In the genomic region with DNA sequence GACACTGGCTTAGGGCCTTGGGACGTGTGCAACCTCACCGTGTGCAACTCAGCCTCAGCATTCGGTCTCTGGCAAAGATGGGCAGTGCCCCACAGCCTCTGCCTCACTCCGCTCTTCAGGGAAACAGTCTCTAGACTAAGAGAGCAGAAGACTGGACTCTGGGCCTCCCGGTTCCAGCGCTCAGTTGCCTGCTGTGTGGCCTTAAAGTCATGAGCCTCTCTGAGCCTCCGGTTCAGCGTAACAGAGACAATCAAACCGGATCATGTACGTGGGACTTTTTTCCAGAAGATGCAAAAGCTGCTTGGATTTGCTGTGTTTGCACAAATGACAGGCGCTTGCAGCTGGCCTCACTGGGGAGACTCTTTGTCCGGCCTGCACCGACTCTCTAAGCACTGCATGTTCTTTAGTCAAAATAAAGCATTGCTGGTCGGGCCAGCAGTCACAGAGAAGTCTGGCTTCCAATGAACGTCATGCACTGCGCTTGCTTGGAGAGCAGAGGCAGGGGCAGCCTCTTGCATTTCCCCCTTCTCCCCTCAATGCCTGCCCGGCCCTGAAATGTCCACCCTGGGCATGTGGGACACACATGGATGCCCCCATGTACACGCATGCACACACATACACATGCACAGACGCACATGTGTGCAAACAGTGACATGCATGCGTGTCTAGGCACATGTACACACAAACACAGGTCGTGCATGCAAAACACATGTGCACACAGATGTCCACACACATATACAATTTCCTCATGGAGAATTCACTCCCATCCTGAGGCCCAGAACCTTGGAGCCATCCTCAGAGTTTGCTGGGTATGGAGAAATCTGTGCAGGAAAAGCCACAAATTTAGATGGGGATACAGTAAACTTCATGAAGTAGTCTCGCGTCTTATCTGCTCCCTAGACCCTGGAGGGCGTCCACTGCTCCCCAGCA, we compare ENCODE assay signal across 15 cellular contexts.
A peak's percentile ranks its signal among the peaks of the same experiment; 100 is the strongest.
DNase-seq lines count a peak whose midpoint lies in the region; ATAC-seq, FAIRE-seq and TF ChIP-seq lines count a peak whose summit lies in the region.
"Had no signal": no experiment of that assay in that cellular context is flagged by ENCODE, and none has a peak within 500 bp of the region (broad histone marks: within the 10 kb centered on the region; RNA-seq: fewer than 3 reads in every experiment).

No MANE protein-coding gene starts in this region.

- H3K4me1 ChIP-seq in GM23338 (ENCODE audit: insufficient read depth) (no peaks in the 10 kb centered on the region), kidney (ENCODE audit: control insufficient read depth in 1 of 2, insufficient read depth in 1 of 2, low read depth in 1 of 2, low read length in 2 of 2) (peaks cover 21 to 43% of the 10 kb centered on the region in 2 donors)

- DNase-seq in GM23338 (ENCODE audit: low spot score) (no peak), kidney (no peak), sciatic nerve (ENCODE audit: low spot score) (no peak), Kasumi-1 (lab: John Stamatoyannopoulos, UW) (no peak), urothelium cell line (ENCODE audit: low spot score) (no peak), NCI-H526 (lab: John Stamatoyannopoulos, UW) (no peak)
- no peak for DNase-seq in activated CD4-positive, alpha-beta T cell treated with anti-CD3 and anti-CD28 coated beads, Interleukin-2, amount 50 U/mL, for 1 hour
- DNase-seq: activated CD4-positive, alpha-beta T cell treated with anti-CD3 and anti-CD28 coated beads, Interleukin-2, amount 10 ng/mL, durations not matched to agents 24 days and 14 days; effector memory CD4-positive, alpha-beta T cell; NCI-H2107; SHP77 treated with DMSO at 0.1 percent for 48 hours had no signal

- H3K4me3 ChIP-seq in GM23338: no peak overlapping the region
- no peak overlapping the region for H3K4me3 ChIP-seq in kidney (ENCODE audit: low read length in 2 of 2)
- H3K4me3 ChIP-seq: esophagus muscularis mucosa, gastroesophageal sphincter had no signal

- FAIRE-seq in kidney (lab: Jason Lieb, UNC) (no peak), urothelium cell line (lab: Jason Lieb, UNC) (no peak)

- no peaks in the 10 kb centered on the region for H4K20me1 ChIP-seq in GM23338 (replicated peaks; ENCODE audit: insufficient read depth)

- no peaks in the 10 kb centered on the region for H3K36me3 Mint-ChIP-seq in GM23338 (ENCODE audit: low read depth)
- no peaks in the 10 kb centered on the region for H3K36me3 Mint-ChIP-seq in brain
- H3K36me3 Mint-ChIP-seq: activated naive CD8-positive, alpha-beta T cell had no signal

- H3K9me3 Mint-ChIP-seq in GM23338: no peaks in the 10 kb centered on the region; the same call in 2 of the 3 replicates
- peaks cover 0 to 5% (median 0%) of the 10 kb centered on the region in 5 experiments for H3K9me3 Mint-ChIP-seq in brain
- H3K9me3 Mint-ChIP-seq: activated CD4-positive, alpha-beta T cell treated with anti-CD3 and anti-CD28 coated beads, Interleukin-2, amount 10 ng/mL, durations not matched to agents 24 days and 14 days had no signal

- H3K9ac ChIP-seq in kidney (ENCODE audit: low read length in 2 of 2): peak overlapping the region in 1 of 2 donors; percentile 18

- H3K27ac ChIP-seq in GM23338 (ENCODE audit: low read depth) (no peak overlapping the region), kidney (ENCODE audit: low read depth in 2 of 2, low read length in 2 of 2) (peak overlapping the region; percentile 69 to 81)
- H3K27ac ChIP-seq: esophagus muscularis mucosa, gastroesophageal sphincter had no signal

- no peak overlapping the region for H2AFZ ChIP-seq in GM23338

- no peak for TF ChIP-seq CTCF in GM23338 (conservative IDR thresholded peaks at IDR 0.05; ENCODE audit: low read depth in 2 of 2)
- TF ChIP-seq CTCF in brain (conservative IDR thresholded peaks at IDR 0.05): no peak
- no peak for TF ChIP-seq CTCF in kidney (IDR thresholded peaks at IDR 0.05; ENCODE audit: borderline replicate concordance, extremely low read depth, insufficient read depth)

- H3K27me3 ChIP-seq in GM23338 (ENCODE audit: insufficient read depth): no peaks in the 10 kb centered on the region

- H3K9me3 ChIP-seq in kidney (ENCODE audit: control insufficient read depth in 1 of 2, low read length in 2 of 2): no peaks in the 10 kb centered on the region
- H3K9me3 ChIP-seq: esophagus muscularis mucosa, gastroesophageal sphincter had no signal

- intact Hi-C loops in kidney (cut with DNase I) (no loop called here), sciatic nerve (cut with DNase I) (no loop called here)

- H3K4me1 Mint-ChIP-seq in GM23338: peaks cover 16% of the 10 kb centered on the region
- peaks cover 99% of the 10 kb centered on the region for H3K4me1 Mint-ChIP-seq in brain
- H3K4me1 Mint-ChIP-seq: activated CD4-positive, alpha-beta T cell treated with anti-CD3 and anti-CD28 coated beads, Interleukin-2, amount 10 ng/mL, durations not matched to agents 24 days and 14 days had no signal

- H3K27me3 Mint-ChIP-seq in GM23338 (ENCODE audit: insufficient read depth, low read depth, poor library complexity) (peaks cover 18% of the 10 kb centered on the region), brain (peaks cover 20% of the 10 kb centered on the region)
- H3K27me3 Mint-ChIP-seq: activated CD4-positive, alpha-beta T cell treated with anti-CD3 and anti-CD28 coated beads, Interleukin-2, amount 10 ng/mL, durations not matched to agents 24 days and 14 days; activated naive CD8-positive, alpha-beta T cell had no signal

- no peaks in the 10 kb centered on the region for H3K36me3 ChIP-seq in GM23338 (ENCODE audit: insufficient read depth)
- H3K36me3 ChIP-seq in kidney (ENCODE audit: control insufficient read depth in 1 of 2, insufficient read depth in 2 of 2, low read length in 2 of 2): no peaks in the 10 kb centered on the region
- H3K36me3 ChIP-seq: esophagus muscularis mucosa, gastroesophageal sphincter had no signal

- H3K27ac Mint-ChIP-seq in GM23338 (peak overlapping the region; percentile 44; the same call in 1 of the 2 replicates), brain (peak overlapping the region; percentile 38 to 96 (median 63))
- H3K27ac Mint-ChIP-seq: activated CD4-positive, alpha-beta T cell treated with anti-CD3 and anti-CD28 coated beads, Interleukin-2, amount 10 ng/mL, durations not matched to agents 24 days and 14 days; activated naive CD8-positive, alpha-beta T cell had no signal

- H3K9me2 ChIP-seq in GM23338 (ENCODE audit: insufficient read depth): no peaks in the 10 kb centered on the region

- no peaks in the 10 kb centered on the region for H3F3A ChIP-seq in GM23338 (replicated peaks; ENCODE audit: low read depth)

- H3K4me3 Mint-ChIP-seq in GM23338: no peak overlapping the region
- peak overlapping the region in 1 of 5 experiments; percentile 23 for H3K4me3 Mint-ChIP-seq in brain
- H3K4me3 Mint-ChIP-seq: activated CD4-positive, alpha-beta T cell treated with anti-CD3 and anti-CD28 coated beads, Interleukin-2, amount 10 ng/mL, durations not matched to agents 24 days and 14 days; activated naive CD8-positive, alpha-beta T cell had no signal

- no peaks in the 10 kb centered on the region for H3K79me2 ChIP-seq in GM23338 (replicated peaks; ENCODE audit: insufficient read depth)

- H3K4me2 ChIP-seq in GM23338: no peak overlapping the region

- ATAC-seq in GM23338: no peak
- ATAC-seq in sciatic nerve: peak; percentile 9
- ATAC-seq: gastroesophageal sphincter had no signal

TF ChIP-seq in GM23338, 12 proteins besides CTCF, POLR2A, EP300 and RAD21 (continues in another document):
- TF ChIP-seq ZNF114 (CRISPR knock-in tag; IDR thresholded peaks at IDR 0.05): no peak
